Comparison of ENCODE assay signal across 1 cellular context in genomic region chr12:93089805-93090569, GRCh38.
TF ChIP-seq lines count a peak whose summit lies in the region.

No MANE protein-coding gene starts in this region.

TF ChIP-seq in K562, 482 proteins besides CTCF, POLR2A, EP300 and RAD21 (continued from another document and continues in another):
- no peak for TF ChIP-seq ZBTB2 (IDR thresholded peaks at IDR 0.05)
- TF ChIP-seq ESRRA (IDR thresholded peaks at IDR 0.05; ENCODE audit: borderline replicate concordance, low read depth), result no peak
- TF ChIP-seq ZNF717 (CRISPR knock-in tag; IDR thresholded peaks at IDR 0.05), result no peak
- no peak for TF ChIP-seq CREB1 (IDR thresholded peaks at IDR 0.05)
- no peak for TF ChIP-seq CREB1 (CRISPR knock-in tag; IDR thresholded peaks at IDR 0.05)
- TF ChIP-seq ESRRB (CRISPR knock-in tag; IDR thresholded peaks at IDR 0.05; ENCODE audit: borderline replicate concordance), result no peak
- TF ChIP-seq, protein P1, sequence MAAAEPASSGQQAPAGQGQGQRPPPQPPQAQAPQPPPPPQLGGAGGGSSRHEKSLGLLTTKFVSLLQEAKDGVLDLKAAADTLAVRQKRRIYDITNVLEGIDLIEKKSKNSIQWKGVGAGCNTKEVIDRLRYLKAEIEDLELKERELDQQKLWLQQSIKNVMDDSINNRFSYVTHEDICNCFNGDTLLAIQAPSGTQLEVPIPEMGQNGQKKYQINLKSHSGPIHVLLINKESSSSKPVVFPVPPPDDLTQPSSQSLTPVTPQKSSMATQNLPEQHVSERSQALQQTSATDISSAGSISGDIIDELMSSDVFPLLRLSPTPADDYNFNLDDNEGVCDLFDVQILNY (CRISPR knock-in tag; IDR thresholded peaks at IDR 0.05), result no peak
- TF ChIP-seq PPARD (CRISPR knock-in tag; IDR thresholded peaks at IDR 0.05), result no peak
- TF ChIP-seq, protein P2, sequence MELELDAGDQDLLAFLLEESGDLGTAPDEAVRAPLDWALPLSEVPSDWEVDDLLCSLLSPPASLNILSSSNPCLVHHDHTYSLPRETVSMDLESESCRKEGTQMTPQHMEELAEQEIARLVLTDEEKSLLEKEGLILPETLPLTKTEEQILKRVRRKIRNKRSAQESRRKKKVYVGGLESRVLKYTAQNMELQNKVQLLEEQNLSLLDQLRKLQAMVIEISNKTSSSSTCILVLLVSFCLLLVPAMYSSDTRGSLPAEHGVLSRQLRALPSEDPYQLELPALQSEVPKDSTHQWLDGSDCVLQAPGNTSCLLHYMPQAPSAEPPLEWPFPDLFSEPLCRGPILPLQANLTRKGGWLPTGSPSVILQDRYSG (tag; conservative IDR thresholded peaks at IDR 0.05; ENCODE audit: low read depth), result no peak
- TF ChIP-seq, protein P3, sequence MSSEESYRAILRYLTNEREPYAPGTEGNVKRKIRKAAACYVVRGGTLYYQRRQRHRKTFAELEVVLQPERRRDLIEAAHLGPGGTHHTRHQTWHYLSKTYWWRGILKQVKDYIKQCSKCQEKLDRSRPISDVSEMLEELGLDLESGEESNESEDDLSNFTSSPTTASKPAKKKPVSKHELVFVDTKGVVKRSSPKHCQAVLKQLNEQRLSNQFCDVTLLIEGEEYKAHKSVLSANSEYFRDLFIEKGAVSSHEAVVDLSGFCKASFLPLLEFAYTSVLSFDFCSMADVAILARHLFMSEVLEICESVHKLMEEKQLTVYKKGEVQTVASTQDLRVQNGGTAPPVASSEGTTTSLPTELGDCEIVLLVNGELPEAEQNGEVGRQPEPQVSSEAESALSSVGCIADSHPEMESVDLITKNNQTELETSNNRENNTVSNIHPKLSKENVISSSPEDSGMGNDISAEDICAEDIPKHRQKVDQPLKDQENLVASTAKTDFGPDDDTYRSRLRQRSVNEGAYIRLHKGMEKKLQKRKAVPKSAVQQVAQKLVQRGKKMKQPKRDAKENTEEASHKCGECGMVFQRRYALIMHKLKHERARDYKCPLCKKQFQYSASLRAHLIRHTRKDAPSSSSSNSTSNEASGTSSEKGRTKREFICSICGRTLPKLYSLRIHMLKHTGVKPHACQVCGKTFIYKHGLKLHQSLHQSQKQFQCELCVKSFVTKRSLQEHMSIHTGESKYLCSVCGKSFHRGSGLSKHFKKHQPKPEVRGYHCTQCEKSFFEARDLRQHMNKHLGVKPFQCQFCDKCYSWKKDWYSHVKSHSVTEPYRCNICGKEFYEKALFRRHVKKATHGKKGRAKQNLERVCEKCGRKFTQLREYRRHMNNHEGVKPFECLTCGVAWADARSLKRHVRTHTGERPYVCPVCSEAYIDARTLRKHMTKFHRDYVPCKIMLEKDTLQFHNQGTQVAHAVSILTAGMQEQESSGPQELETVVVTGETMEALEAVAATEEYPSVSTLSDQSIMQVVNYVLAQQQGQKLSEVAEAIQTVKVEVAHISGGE (CRISPR knock-in tag; IDR thresholded peaks at IDR 0.05), result peak in 1 of 3 experiments; percentile 34; a peak in 1 of 6 replicates
- TF ChIP-seq ETS2 (tag; IDR thresholded peaks at IDR 0.05; ENCODE audit: borderline replicate concordance, poor library complexity, severe bottlenecking), result no peak
- no peak for TF ChIP-seq SETDB1 (IDR thresholded peaks at IDR 0.05; ENCODE audit: low read length)
- TF ChIP-seq, protein P4, sequence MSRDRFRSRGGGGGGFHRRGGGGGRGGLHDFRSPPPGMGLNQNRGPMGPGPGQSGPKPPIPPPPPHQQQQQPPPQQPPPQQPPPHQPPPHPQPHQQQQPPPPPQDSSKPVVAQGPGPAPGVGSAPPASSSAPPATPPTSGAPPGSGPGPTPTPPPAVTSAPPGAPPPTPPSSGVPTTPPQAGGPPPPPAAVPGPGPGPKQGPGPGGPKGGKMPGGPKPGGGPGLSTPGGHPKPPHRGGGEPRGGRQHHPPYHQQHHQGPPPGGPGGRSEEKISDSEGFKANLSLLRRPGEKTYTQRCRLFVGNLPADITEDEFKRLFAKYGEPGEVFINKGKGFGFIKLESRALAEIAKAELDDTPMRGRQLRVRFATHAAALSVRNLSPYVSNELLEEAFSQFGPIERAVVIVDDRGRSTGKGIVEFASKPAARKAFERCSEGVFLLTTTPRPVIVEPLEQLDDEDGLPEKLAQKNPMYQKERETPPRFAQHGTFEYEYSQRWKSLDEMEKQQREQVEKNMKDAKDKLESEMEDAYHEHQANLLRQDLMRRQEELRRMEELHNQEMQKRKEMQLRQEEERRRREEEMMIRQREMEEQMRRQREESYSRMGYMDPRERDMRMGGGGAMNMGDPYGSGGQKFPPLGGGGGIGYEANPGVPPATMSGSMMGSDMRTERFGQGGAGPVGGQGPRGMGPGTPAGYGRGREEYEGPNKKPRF (IDR thresholded peaks at IDR 0.05; ENCODE audit: low read depth, low read length), result no peak
- no peak for TF ChIP-seq SIN3B (IDR thresholded peaks at IDR 0.05; ENCODE audit: low read depth)
- no peak for TF ChIP-seq HDAC2 (IDR thresholded peaks at IDR 0.05)
- TF ChIP-seq ZFX (CRISPR knock-in tag; IDR thresholded peaks at IDR 0.05), result no peak; the same call in 1 of the 2 replicates
- no peak for TF ChIP-seq SMAD3 (CRISPR knock-in tag; conservative IDR thresholded peaks at IDR 0.05)
- no peak for TF ChIP-seq NFATC3 (IDR thresholded peaks at IDR 0.05)
- TF ChIP-seq RBM22 (IDR thresholded peaks at IDR 0.05; ENCODE audit: low read depth, low read length, poor library complexity, severe bottlenecking), result no peak
- TF ChIP-seq ZNF217 (CRISPR knock-in tag; IDR thresholded peaks at IDR 0.05), result no peak
- TF ChIP-seq ZNF785 (CRISPR knock-in tag; IDR thresholded peaks at IDR 0.05), result no peak
- no peak for TF ChIP-seq NCOA4 (IDR thresholded peaks at IDR 0.05; ENCODE audit: partially characterized antibody)
- peak; percentile 86 for TF ChIP-seq JUN (IDR thresholded peaks at IDR 0.05; ENCODE audit: borderline replicate concordance, low read depth, low read length)
- TF ChIP-seq JUN (CRISPR knock-in tag; IDR thresholded peaks at IDR 0.05; ENCODE audit: borderline replicate concordance), result no peak
- no peak for TF ChIP-seq POLR2B (IDR thresholded peaks at IDR 0.05; ENCODE audit: low read depth, partially characterized antibody)
- no peak for TF ChIP-seq ELF4 (CRISPR knock-in tag; IDR thresholded peaks at IDR 0.05)
- no peak for TF ChIP-seq ZNF253 (CRISPR knock-in tag; conservative IDR thresholded peaks at IDR 0.05)
- TF ChIP-seq MTA2 (IDR thresholded peaks at IDR 0.05; ENCODE audit: low read depth), result no peak
- TF ChIP-seq CGGBP1 (CRISPR knock-in tag; IDR thresholded peaks at IDR 0.05), result no peak
- no peak for TF ChIP-seq E2F3 (CRISPR knock-in tag; IDR thresholded peaks at IDR 0.05)
- no peak for TF ChIP-seq ZKSCAN3 (CRISPR knock-in tag; IDR thresholded peaks at IDR 0.05)
- no peak for TF ChIP-seq ZNF282 (CRISPR knock-in tag; IDR thresholded peaks at IDR 0.05)
- TF ChIP-seq ZNF507 (tag; conservative IDR thresholded peaks at IDR 0.05), result no peak
- TF ChIP-seq ARNT (IDR thresholded peaks at IDR 0.05), result peak in 1 of 2 experiments; percentile 85; a peak in 2 of 4 replicates
- no peak for TF ChIP-seq ZNF551 (CRISPR knock-in tag; IDR thresholded peaks at IDR 0.05)
- TF ChIP-seq SOX6 (IDR thresholded peaks at IDR 0.05), result no peak
- TF ChIP-seq STAT5B (CRISPR knock-in tag; IDR thresholded peaks at IDR 0.05), result no peak
- TF ChIP-seq PHF8 (IDR thresholded peaks at IDR 0.05; ENCODE audit: borderline replicate concordance, low read length), result no peak
- peak; percentile 29; the same call in 1 of the 2 replicates for TF ChIP-seq ZNF584 (CRISPR knock-in tag; IDR thresholded peaks at IDR 0.05; ENCODE audit: low read depth)
- TF ChIP-seq ZNF175 (CRISPR knock-in tag; IDR thresholded peaks at IDR 0.05; ENCODE audit: low read depth), result peak; percentile 17; the same call in 1 of the 2 replicates
- no peak for TF ChIP-seq ZNF644 (tag; IDR thresholded peaks at IDR 0.05; ENCODE audit: low read depth)
- TF ChIP-seq PHF20 (IDR thresholded peaks at IDR 0.05; ENCODE audit: partially characterized antibody), result no peak
- TF ChIP-seq, protein P5, sequence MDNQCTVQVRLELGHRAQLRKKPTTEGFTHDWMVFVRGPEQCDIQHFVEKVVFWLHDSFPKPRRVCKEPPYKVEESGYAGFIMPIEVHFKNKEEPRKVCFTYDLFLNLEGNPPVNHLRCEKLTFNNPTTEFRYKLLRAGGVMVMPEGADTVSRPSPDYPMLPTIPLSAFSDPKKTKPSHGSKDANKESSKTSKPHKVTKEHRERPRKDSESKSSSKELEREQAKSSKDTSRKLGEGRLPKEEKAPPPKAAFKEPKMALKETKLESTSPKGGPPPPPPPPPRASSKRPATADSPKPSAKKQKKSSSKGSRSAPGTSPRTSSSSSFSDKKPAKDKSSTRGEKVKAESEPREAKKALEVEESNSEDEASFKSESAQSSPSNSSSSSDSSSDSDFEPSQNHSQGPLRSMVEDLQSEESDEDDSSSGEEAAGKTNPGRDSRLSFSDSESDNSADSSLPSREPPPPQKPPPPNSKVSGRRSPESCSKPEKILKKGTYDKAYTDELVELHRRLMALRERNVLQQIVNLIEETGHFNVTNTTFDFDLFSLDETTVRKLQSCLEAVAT (IDR thresholded peaks at IDR 0.05), result no peak
- peak; percentile 50; the same call in 1 of the 2 replicates for TF ChIP-seq ZNF589 (CRISPR knock-in tag; IDR thresholded peaks at IDR 0.05; ENCODE audit: low read depth)
- no peak for TF ChIP-seq ZNF444 (CRISPR knock-in tag; IDR thresholded peaks at IDR 0.05)
- no peak for TF ChIP-seq BRD4 (IDR thresholded peaks at IDR 0.05)
- no peak for TF ChIP-seq IFI16 (CRISPR knock-in tag; IDR thresholded peaks at IDR 0.05)
- no peak for TF ChIP-seq CHD2 (IDR thresholded peaks at IDR 0.05; ENCODE audit: low read depth, low read length)
- TF ChIP-seq ZNF668 (CRISPR knock-in tag; IDR thresholded peaks at IDR 0.05), result no peak
- peak; percentile 33; the same call in 1 of the 2 replicates for TF ChIP-seq GABPA (tag; conservative IDR thresholded peaks at IDR 0.05; ENCODE audit: low read depth)
- no peak for TF ChIP-seq POU5F1 (IDR thresholded peaks at IDR 0.05; ENCODE audit: borderline replicate concordance, low read depth, low read length, partially characterized antibody)
- TF ChIP-seq ZNF280A (IDR thresholded peaks at IDR 0.05; ENCODE audit: low read depth, partially characterized antibody), result no peak
- TF ChIP-seq, protein P6, sequence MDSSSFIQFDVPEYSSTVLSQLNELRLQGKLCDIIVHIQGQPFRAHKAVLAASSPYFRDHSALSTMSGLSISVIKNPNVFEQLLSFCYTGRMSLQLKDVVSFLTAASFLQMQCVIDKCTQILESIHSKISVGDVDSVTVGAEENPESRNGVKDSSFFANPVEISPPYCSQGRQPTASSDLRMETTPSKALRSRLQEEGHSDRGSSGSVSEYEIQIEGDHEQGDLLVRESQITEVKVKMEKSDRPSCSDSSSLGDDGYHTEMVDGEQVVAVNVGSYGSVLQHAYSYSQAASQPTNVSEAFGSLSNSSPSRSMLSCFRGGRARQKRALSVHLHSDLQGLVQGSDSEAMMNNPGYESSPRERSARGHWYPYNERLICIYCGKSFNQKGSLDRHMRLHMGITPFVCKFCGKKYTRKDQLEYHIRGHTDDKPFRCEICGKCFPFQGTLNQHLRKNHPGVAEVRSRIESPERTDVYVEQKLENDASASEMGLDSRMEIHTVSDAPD (CRISPR knock-in tag; IDR thresholded peaks at IDR 0.05), result no peak
- no peak for TF ChIP-seq ATF4 (CRISPR knock-in tag; IDR thresholded peaks at IDR 0.05)
- no peak for TF ChIP-seq THRA (IDR thresholded peaks at IDR 0.05)
- no peak for TF ChIP-seq TAF9B (IDR thresholded peaks at IDR 0.05; ENCODE audit: partially characterized antibody)
- TF ChIP-seq EGR1 (conservative IDR thresholded peaks at IDR 0.05), result no peak
